Comparison of ENCODE assay signal across 15 cellular contexts in the genomic region with DNA sequence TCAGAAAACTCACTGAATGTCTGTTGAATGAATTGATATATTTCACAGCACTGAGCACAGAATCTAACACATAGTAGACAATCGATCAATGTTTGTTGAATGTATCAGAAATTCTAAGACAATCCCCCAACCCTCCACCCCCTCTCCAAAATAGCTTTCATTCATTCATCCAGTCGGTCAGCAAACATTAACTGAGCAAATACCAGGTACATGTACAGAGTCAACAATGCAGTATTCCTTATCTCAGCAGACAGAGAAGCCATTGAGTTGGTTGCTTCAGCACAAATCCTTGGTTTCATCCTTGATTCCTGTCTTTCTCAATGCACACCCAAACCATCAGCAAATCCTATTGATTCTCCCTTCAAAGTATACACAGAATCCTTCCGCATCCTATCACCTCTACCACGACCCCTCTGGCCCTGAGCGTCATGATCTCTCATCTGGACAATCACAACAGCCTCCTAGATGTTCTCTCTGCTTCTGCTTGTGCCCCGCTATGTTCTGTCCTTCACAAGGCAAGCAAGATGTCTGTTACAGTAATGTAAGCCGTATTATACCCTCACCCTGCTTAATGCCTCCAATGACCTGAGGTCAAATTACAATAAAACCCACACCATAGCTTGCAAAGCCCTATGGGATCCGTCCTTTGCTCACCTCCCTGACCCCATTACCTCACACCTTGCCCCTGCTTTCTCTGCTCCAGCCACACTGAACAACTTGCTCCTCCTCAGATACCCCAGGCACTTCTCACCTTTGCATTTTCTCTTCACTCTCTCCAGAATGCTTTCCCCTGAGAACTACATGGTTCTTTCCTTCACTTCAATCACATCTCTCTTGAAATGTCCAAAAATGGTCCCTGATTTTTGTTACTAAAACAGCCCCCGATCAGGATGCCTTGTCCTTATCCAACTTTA.
"Had no signal": no experiment of that assay in that cellular context is flagged by ENCODE, and none has a peak within 500 bp of the region (broad histone marks: within the 10 kb centered on the region; RNA-seq: fewer than 3 reads in every experiment).

No MANE protein-coding gene starts in this region.

- H3K27ac ChIP-seq: coronary artery, gastrocnemius medialis, heart right ventricle, left ventricle myocardium inferior, lower lobe of right lung, right atrium auricular region, tibial artery, upper lobe of right lung had no signal

- H3K27me3 ChIP-seq: right atrium auricular region, tibial artery, upper lobe of right lung had no signal

- FAIRE-seq: small intestine had no signal

- H3K36me3 ChIP-seq: gastrocnemius medialis, heart right ventricle, left ventricle myocardium inferior, lower lobe of right lung, right atrium auricular region, tibial artery, upper lobe of right lung had no signal

- DNase-seq: effector CD4-positive, alpha-beta T cell; gastrocnemius medialis; heart right ventricle; islet precursor cell; left ventricle myocardium inferior; lower lobe of right lung; natural killer cell; posterior cingulate gyrus; small intestine; stimulated activated CD4-positive, alpha-beta T cell treated with anti-CD3 and anti-CD28 coated beads, Interleukin-2, amount 100 ng/mL, for 48 hours; stimulated activated naive CD4-positive, alpha-beta T cell treated with Interleukin-2 at 50 U/mL for 16 hours; tibial artery; upper lobe of right lung had no signal

- H3K9me3 ChIP-seq: gastrocnemius medialis, lower lobe of right lung, tibial artery, upper lobe of right lung had no signal

- H3K4me1 ChIP-seq: gastrocnemius medialis, heart right ventricle, left ventricle myocardium inferior, lower lobe of right lung, right atrium auricular region, tibial artery, upper lobe of right lung had no signal

- H3K4me3 ChIP-seq: coronary artery, gastrocnemius medialis, heart right ventricle, left ventricle myocardium inferior, lower lobe of right lung, right atrium auricular region, tibial artery, upper lobe of right lung had no signal
